In the genomic region with DNA sequence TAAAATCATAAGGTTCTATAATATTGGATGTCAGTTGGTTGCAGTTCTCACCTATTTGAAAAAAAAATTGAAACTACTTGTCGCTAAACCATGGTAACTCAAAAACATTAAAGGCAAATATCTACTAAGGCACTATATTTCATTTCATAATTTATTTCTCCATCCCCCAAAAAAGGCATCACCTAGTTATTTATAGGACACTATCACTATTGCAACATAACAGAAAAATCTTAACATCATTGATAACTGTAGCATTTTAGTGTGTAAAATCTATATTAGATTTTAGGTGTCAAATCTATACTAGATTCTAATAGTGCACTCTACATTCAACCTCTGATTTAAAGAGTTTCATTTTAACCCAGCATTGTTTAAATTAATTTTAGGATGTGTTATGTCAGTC, we compare ENCODE assay signal across 1 cellular context.
TF ChIP-seq lines count a peak whose summit lies in the region.

No MANE protein-coding gene starts in this region.

TF ChIP-seq in GM12878, 131 proteins besides CTCF, POLR2A, EP300 and RAD21:
- TF ChIP-seq TCF3 (IDR thresholded peaks at IDR 0.05; ENCODE audit: borderline replicate concordance, insufficient read depth, low read depth, low read length) (no peak), SMAD5 (IDR thresholded peaks at IDR 0.05; ENCODE audit: low read depth) (no peak), NBN (IDR thresholded peaks at IDR 0.05) (no peak), GABPA (IDR thresholded peaks at IDR 0.05; ENCODE audit: low read depth) (no peak)
- TF ChIP-seq, protein P1, sequence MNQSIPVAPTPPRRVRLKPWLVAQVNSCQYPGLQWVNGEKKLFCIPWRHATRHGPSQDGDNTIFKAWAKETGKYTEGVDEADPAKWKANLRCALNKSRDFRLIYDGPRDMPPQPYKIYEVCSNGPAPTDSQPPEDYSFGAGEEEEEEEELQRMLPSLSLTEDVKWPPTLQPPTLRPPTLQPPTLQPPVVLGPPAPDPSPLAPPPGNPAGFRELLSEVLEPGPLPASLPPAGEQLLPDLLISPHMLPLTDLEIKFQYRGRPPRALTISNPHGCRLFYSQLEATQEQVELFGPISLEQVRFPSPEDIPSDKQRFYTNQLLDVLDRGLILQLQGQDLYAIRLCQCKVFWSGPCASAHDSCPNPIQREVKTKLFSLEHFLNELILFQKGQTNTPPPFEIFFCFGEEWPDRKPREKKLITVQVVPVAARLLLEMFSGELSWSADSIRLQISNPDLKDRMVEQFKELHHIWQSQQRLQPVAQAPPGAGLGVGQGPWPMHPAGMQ (IDR thresholded peaks at IDR 0.05; ENCODE audit: borderline replicate concordance): no peak
